In the genomic region with DNA sequence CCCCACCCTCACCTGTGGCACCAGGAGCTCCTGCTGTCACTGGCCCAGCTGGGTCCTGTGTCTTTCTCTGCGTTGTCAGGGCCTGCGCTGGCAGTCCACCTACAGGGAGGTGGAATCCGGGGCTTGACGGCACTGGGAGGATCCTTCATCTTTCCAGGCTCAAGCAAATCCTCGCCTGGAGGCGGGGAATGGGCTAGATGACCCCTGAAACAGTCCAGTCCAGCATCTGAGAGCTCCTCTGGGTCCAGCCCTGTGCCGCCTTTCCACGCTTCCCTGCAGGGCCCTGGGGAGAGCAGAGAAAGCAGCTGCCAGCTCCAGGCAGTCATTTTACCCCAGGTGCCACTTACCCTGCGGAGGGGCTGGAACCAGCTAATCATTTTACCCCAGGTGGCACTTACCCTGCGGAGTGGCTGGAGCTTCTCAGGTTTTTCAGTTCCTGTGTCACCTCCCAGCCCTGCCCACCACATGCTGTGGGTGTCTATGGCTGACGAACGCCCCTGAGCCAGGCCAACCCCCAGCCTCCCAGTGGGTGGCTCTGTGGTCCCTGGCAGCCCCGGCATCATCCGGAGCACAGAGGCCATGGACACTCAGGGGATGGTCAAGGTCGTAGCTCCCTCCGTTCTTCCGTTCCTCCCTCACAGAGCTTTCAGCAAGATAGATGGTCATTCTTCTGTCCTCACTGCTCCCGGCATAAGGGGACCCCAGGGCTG, we compare ENCODE assay signal across 14 cellular contexts. TPM values are rescaled to one million over a fixed set of nuclear protein-coding genes. Genes with fewer than 3 reads are reported as not detected.
A peak's percentile ranks its signal among the peaks of the same experiment; 100 is the strongest.
DNase-seq lines count a peak whose midpoint lies in the region; ATAC-seq and TF ChIP-seq lines count a peak whose summit lies in the region.
"Had no signal": no experiment of that assay in that cellular context is flagged by ENCODE, and none has a peak within 500 bp of the region (broad histone marks: within the 10 kb centered on the region; RNA-seq: fewer than 3 reads in every experiment).

No MANE protein-coding gene starts in this region.

- H3K27ac Mint-ChIP-seq in HFFc6: no peak overlapping the region; the same call in 1 of the 2 replicates
- no peak overlapping the region for H3K27ac Mint-ChIP-seq in naive thymus-derived CD4-positive, alpha-beta T cell
- H3K27ac Mint-ChIP-seq in effector memory CD8-positive, alpha-beta T cell: peak overlapping the region in 1 of 2 donors; percentile 67
- H3K27ac Mint-ChIP-seq: CD4-positive, alpha-beta T cell had no signal

- peaks cover 55% of the 10 kb centered on the region for H3K27me3 ChIP-seq in BLaER1
- no peaks in the 10 kb centered on the region for H3K27me3 ChIP-seq in SU-DHL-6 (ENCODE audit: low read length)
- peaks cover 0 to 18% of the 10 kb centered on the region in 2 donors for H3K27me3 ChIP-seq in naive thymus-derived CD4-positive, alpha-beta T cell (ENCODE audit: control insufficient read depth in 2 of 2, insufficient read depth in 2 of 2, low read length in 2 of 2)

- TF ChIP-seq CTCF in HFFc6 (IDR thresholded peaks at IDR 0.05) (no peak), SU-DHL-6 (IDR thresholded peaks at IDR 0.05; ENCODE audit: insufficient read depth, low read length, poor library complexity, severe bottlenecking) (no peak)

- no peak overlapping the region for H3K27ac ChIP-seq in BLaER1
- no peak overlapping the region for H3K27ac ChIP-seq in SU-DHL-6 (ENCODE audit: low read depth, low read length)
- no peak overlapping the region for H3K27ac ChIP-seq in naive thymus-derived CD4-positive, alpha-beta T cell (ENCODE audit: low read depth, low read length)
- H3K27ac ChIP-seq: skin epidermis had no signal

- peaks cover 43% of the 10 kb centered on the region for H3K4me1 Mint-ChIP-seq in HFFc6 (ENCODE audit: low read depth)
- H3K4me1 Mint-ChIP-seq in naive thymus-derived CD4-positive, alpha-beta T cell: peaks cover 15 to 24% (median 20%) of the 10 kb centered on the region in 7 donors
- H3K4me1 Mint-ChIP-seq in effector memory CD8-positive, alpha-beta T cell (ENCODE audit: low read depth in 2 of 2): peaks cover 10 to 11% of the 10 kb centered on the region in 2 donors

- H3K9me3 ChIP-seq in BLaER1 (no peaks in the 10 kb centered on the region), SU-DHL-6 (ENCODE audit: insufficient read depth, low read length) (no peaks in the 10 kb centered on the region)
- no peaks in the 10 kb centered on the region for H3K9me3 ChIP-seq in naive thymus-derived CD4-positive, alpha-beta T cell (ENCODE audit: control insufficient read depth in 2 of 3, low read length in 3 of 3)

- H3K9me2 ChIP-seq in SU-DHL-6 (replicated peaks; ENCODE audit: insufficient read depth, low read length): no peaks in the 10 kb centered on the region

- no peak overlapping the region for H3K4me3 ChIP-seq in BLaER1
- no peak overlapping the region for H3K4me3 ChIP-seq in SU-DHL-6 (ENCODE audit: insufficient read depth, low read length, poor library complexity, severe bottlenecking)
- no peak overlapping the region for H3K4me3 ChIP-seq in naive thymus-derived CD4-positive, alpha-beta T cell (ENCODE audit: low read length)
- H3K4me3 ChIP-seq: skin epidermis had no signal

- intact Hi-C loops in naive thymus-derived CD4-positive, alpha-beta T cell (cut with micrococcal nuclease): loop anchor here (5.0 to 10.0 kb wide), 2 partner anchors 850 to 887 kb away; partner anchors contain the start of gene TRA2B (in 1 of the 2)

- no peaks in the 10 kb centered on the region for H3K36me3 ChIP-seq in BLaER1
- no peaks in the 10 kb centered on the region for H3K36me3 ChIP-seq in SU-DHL-6 (ENCODE audit: low read length)
- H3K36me3 ChIP-seq in naive thymus-derived CD4-positive, alpha-beta T cell (ENCODE audit: control insufficient read depth in 2 of 3, insufficient read depth in 3 of 3, low read length in 3 of 3): no peaks in the 10 kb centered on the region

- CTCF ChIA-PET in naive thymus-derived CD4-positive, alpha-beta T cell (lab: Charles Lee): interaction anchor here (0.6 to 1.4 kb wide), 4 partner anchors 25 to 210 kb away, joined by 3 to 9 read pairs (median 6); no protein-coding TSS in a partner anchor

- POLR2A ChIA-PET in naive thymus-derived CD4-positive, alpha-beta T cell (lab: Charles Lee): interaction anchor here (0.7 to 4.3 kb wide), 4 partner anchors 12 to 41 kb away, joined by 3 to 39 read pairs (median 6); partner anchors contain the start of genes EIF4A2 and RFC4

- H2AFZ ChIP-seq in SU-DHL-6 (ENCODE audit: low read depth, low read length, severe bottlenecking): no peak overlapping the region

- H3K4me2 ChIP-seq in BLaER1: 0 out of 2 replicates have a peak overlapping the region, but pooled peaks have one; percentile 98
- no peak overlapping the region for H3K4me2 ChIP-seq in SU-DHL-6 (ENCODE audit: low read depth, low read length, poor library complexity, severe bottlenecking)

- no peaks in the 10 kb centered on the region for H3K79me2 ChIP-seq in SU-DHL-6 (ENCODE audit: insufficient read depth, low read length)

- H3K4me1 ChIP-seq in BLaER1: peaks cover 26% of the 10 kb centered on the region
- H3K4me1 ChIP-seq in naive thymus-derived CD4-positive, alpha-beta T cell (ENCODE audit: control insufficient read depth in 2 of 2, insufficient read depth in 2 of 2, low read length in 2 of 2): peaks cover 6 to 21% of the 10 kb centered on the region in 2 donors

- DNase-seq in HFFc6 (no peak), left lobe of liver (ENCODE audit: low spot score) (peak; percentile 40), HuH-7.5 (ENCODE audit: low spot score) (no peak)
- no peak for DNase-seq in naive thymus-derived CD4-positive, alpha-beta T cell
- no peak for DNase-seq in effector memory CD8-positive, alpha-beta T cell
- DNase-seq: activated CD4-positive, CD25-positive, alpha-beta regulatory T cell treated with anti-CD3 and anti-CD28 coated beads, Interleukin-2, amount 50 U/mL, for 72 hours had no signal

- H3K4me3 Mint-ChIP-seq in HFFc6: peak overlapping the region; percentile 81; the same call in 1 of the 2 replicates
- H3K4me3 Mint-ChIP-seq in naive thymus-derived CD4-positive, alpha-beta T cell: peak overlapping the region in 1 of 10 donors; percentile 80
- H3K4me3 Mint-ChIP-seq in effector memory CD8-positive, alpha-beta T cell: no peak overlapping the region

- H3F3A ChIP-seq in SU-DHL-6 (ENCODE audit: insufficient read depth): peaks cover 7% of the 10 kb centered on the region; the same call in 1 of the 2 replicates

- peaks cover 23% of the 10 kb centered on the region for H3K27me3 Mint-ChIP-seq in HFFc6 (ENCODE audit: insufficient read depth)
- H3K27me3 Mint-ChIP-seq in naive thymus-derived CD4-positive, alpha-beta T cell: peaks cover 24 to 35% (median 35%) of the 10 kb centered on the region in 5 donors
- H3K27me3 Mint-ChIP-seq in effector memory CD8-positive, alpha-beta T cell: peaks cover 9 to 40% of the 10 kb centered on the region in 2 donors

- H3K9me3 Mint-ChIP-seq in HFFc6: no peaks in the 10 kb centered on the region
- no peaks in the 10 kb centered on the region for H3K9me3 Mint-ChIP-seq in naive thymus-derived CD4-positive, alpha-beta T cell
- H3K9me3 Mint-ChIP-seq in effector memory CD8-positive, alpha-beta T cell: no peaks in the 10 kb centered on the region
- H3K9me3 Mint-ChIP-seq: CD4-positive, alpha-beta T cell had no signal

- ATAC-seq in left lobe of liver (no peak), HG03521 (IDR thresholded peaks at IDR 0.05; ENCODE audit: unreplicated experiment) (no peak)
- ATAC-seq in naive thymus-derived CD4-positive, alpha-beta T cell: no peak
- ATAC-seq in effector memory CD8-positive, alpha-beta T cell (replicated peaks): no peak

- H3K9ac ChIP-seq in BLaER1 (no peak overlapping the region), SU-DHL-6 (ENCODE audit: low read length) (peak overlapping the region; percentile 94; the same call in 1 of the 2 replicates)

- H3K36me3 Mint-ChIP-seq in HFFc6 (ENCODE audit: low read depth): no peaks in the 10 kb centered on the region
- H3K36me3 Mint-ChIP-seq in naive thymus-derived CD4-positive, alpha-beta T cell: no peaks in the 10 kb centered on the region
- H3K36me3 Mint-ChIP-seq in effector memory CD8-positive, alpha-beta T cell (ENCODE audit: insufficient read depth): peaks cover 12% of the 10 kb centered on the region
- H3K36me3 Mint-ChIP-seq: activated naive CD8-positive, alpha-beta T cell had no signal

- H4K20me1 ChIP-seq in BLaER1 (peaks cover 15% of the 10 kb centered on the region), SU-DHL-6 (ENCODE audit: low read depth, low read length) (no peaks in the 10 kb centered on the region)

RNA-seq across cellular contexts. Expression of gene ADIPOQ, which starts 17.9 kb away (rescaled TPM):
- total RNA-seq in HFFc6 (2021; fragmentation: NEBNext Ultra II Directional; extraction: Animal tissue kit (Norgen Biotek cat#: 25700)): not detected
- total RNA-seq in left lobe of liver: not detected
- not detected for total RNA-seq in naive thymus-derived CD4-positive, alpha-beta T cell
- polyA plus RNA-seq in naive thymus-derived CD4-positive, alpha-beta T cell: not detected
- total RNA-seq: CD4-positive, alpha-beta T cell; dermis microvascular lymphatic vessel endothelial cell; SK-MEL-5 had no signal

RNA-seq across cellular contexts. Expression of gene RFC4, which starts 18.3 kb away (rescaled TPM):
- total RNA-seq in HFFc6 (2021; fragmentation: NEBNext Ultra II Directional; extraction: Animal tissue kit (Norgen Biotek cat#: 25700)): 10 to 100 TPM; 13.3 to 27.9 (median 25.7) TPM
- total RNA-seq in left lobe of liver: 7.1 TPM
- total RNA-seq in naive thymus-derived CD4-positive, alpha-beta T cell: 10 to 100 TPM in 4 of 5 experiments, 1 to 10 TPM in 1; 8.7 to 71.6 (median 22.1) TPM
- polyA plus RNA-seq in naive thymus-derived CD4-positive, alpha-beta T cell: 10 to 100 TPM; 22.5 to 28.1 TPM

RNA-seq across cellular contexts. Expression of gene EIF4A2, which starts 41.2 kb away (rescaled TPM):
- 100 to 1,000 TPM; 249 to 363 (median 264) TPM for total RNA-seq in HFFc6 (2021; fragmentation: NEBNext Ultra II Directional; extraction: Animal tissue kit (Norgen Biotek cat#: 25700))
- total RNA-seq in left lobe of liver: 143 TPM
- total RNA-seq in naive thymus-derived CD4-positive, alpha-beta T cell: 100 to 1,000 TPM; 401 to 804 (median 650) TPM
- 100 to 1,000 TPM; 237 to 329 TPM for polyA plus RNA-seq in naive thymus-derived CD4-positive, alpha-beta T cell
